10 cellular contexts compared by ENCODE assay signal in genomic region chr12:47725893-47726292, GRCh38. TPM values are rescaled to one million over a fixed set of nuclear protein-coding genes. Genes with fewer than 3 reads are reported as not detected.
A peak's percentile ranks its signal among the peaks of the same experiment; 100 is the strongest.
DNase-seq lines count a peak whose midpoint lies in the region; ATAC-seq and TF ChIP-seq lines count a peak whose summit lies in the region.
"Had no signal": no experiment of that assay in that cellular context is flagged by ENCODE, and none has a peak within 500 bp of the region (broad histone marks: within the 10 kb centered on the region; RNA-seq: fewer than 3 reads in every experiment).

No MANE protein-coding gene starts in this region.

- H3K36me3 Mint-ChIP-seq in activated CD4-positive, alpha-beta T cell treated with anti-CD3 and anti-CD28 coated beads for 36 hours (ENCODE audit: low read depth): no peaks in the 10 kb centered on the region
- peaks cover 3% of the 10 kb centered on the region for H3K36me3 Mint-ChIP-seq in activated CD4-positive, alpha-beta T cell treated with anti-CD3 and anti-CD28 coated beads, Interleukin-2, amount 10 ng/mL, durations not matched to agents 7 days and 5 days (ENCODE audit: low read depth)

- peak overlapping the region; percentile 52 for H3K27ac ChIP-seq in smooth muscle cell (ENCODE audit: low read depth)

- ATAC-seq in activated CD4-positive, alpha-beta T cell treated with anti-CD3 and anti-CD28 coated beads for 36 hours: peak; percentile 79
- ATAC-seq in HG02973 (IDR thresholded peaks at IDR 0.05; ENCODE audit: unreplicated experiment): peak; percentile 92

- no peaks in the 10 kb centered on the region for H3K27me3 Mint-ChIP-seq in activated CD4-positive, alpha-beta T cell treated with anti-CD3 and anti-CD28 coated beads for 36 hours
- H3K27me3 Mint-ChIP-seq in activated CD4-positive, alpha-beta T cell treated with anti-CD3 and anti-CD28 coated beads, Interleukin-2, amount 10 ng/mL, durations not matched to agents 7 days and 5 days: no peaks in the 10 kb centered on the region
- H3K27me3 Mint-ChIP-seq: central memory CD8-positive, alpha-beta T cell had no signal

- H3K4me3 Mint-ChIP-seq in activated CD4-positive, alpha-beta T cell treated with anti-CD3 and anti-CD28 coated beads for 36 hours: no peak overlapping the region
- no peak overlapping the region for H3K4me3 Mint-ChIP-seq in activated CD4-positive, alpha-beta T cell treated with anti-CD3 and anti-CD28 coated beads, Interleukin-2, amount 10 ng/mL, durations not matched to agents 7 days and 5 days
- H3K4me3 Mint-ChIP-seq: central memory CD8-positive, alpha-beta T cell had no signal

- no peaks in the 10 kb centered on the region for H4K20me1 ChIP-seq in smooth muscle cell (ENCODE audit: low read depth)

- H3K27me3 ChIP-seq in adipocyte (replicated peaks; ENCODE audit: control insufficient read depth, insufficient read depth, low read length) (no peaks in the 10 kb centered on the region), smooth muscle cell (ENCODE audit: low read depth) (no peaks in the 10 kb centered on the region)

- TF ChIP-seq CTCF in smooth muscle cell (IDR thresholded peaks at IDR 0.05; ENCODE audit: borderline replicate concordance, insufficient read depth, poor library complexity, severe bottlenecking): no peak

- H3K4me3 ChIP-seq in adipocyte (ENCODE audit: low read length): no peak overlapping the region
- no peak overlapping the region for H3K4me3 ChIP-seq in smooth muscle cell

- POLR2A ChIA-PET in activated CD4-positive, alpha-beta T cell treated with anti-CD3 and anti-CD28 coated beads for 36 hours (lab: Charles Lee): no interaction called here
- POLR2A ChIA-PET in activated CD4-positive, alpha-beta T cell treated with anti-CD3 and anti-CD28 coated beads, Interleukin-2, amount 10 ng/mL, durations not matched to agents 7 days and 5 days (lab: Charles Lee): no interaction called here

- intact Hi-C loops in activated CD4-positive, alpha-beta T cell treated with anti-CD3 and anti-CD28 coated beads for 36 hours (cut with DNase I, micrococcal nuclease): no loop called here

- WGBS in smooth muscle cell (ENCODE audit: low lambda C conversion rate): 30% methylated on average over 5 of the region's 5 CpGs

- H2AFZ ChIP-seq in smooth muscle cell (ENCODE audit: low read depth): peak overlapping the region; percentile 56

- peaks cover 39% of the 10 kb centered on the region for H3K4me1 ChIP-seq in adipocyte (ENCODE audit: control insufficient read depth, insufficient read depth, low read length)
- no peaks in the 10 kb centered on the region for H3K4me1 ChIP-seq in smooth muscle cell (ENCODE audit: low read depth)

- H3K27ac Mint-ChIP-seq in activated CD4-positive, alpha-beta T cell treated with anti-CD3 and anti-CD28 coated beads for 36 hours: no peak overlapping the region
- H3K27ac Mint-ChIP-seq in activated CD4-positive, alpha-beta T cell treated with anti-CD3 and anti-CD28 coated beads, Interleukin-2, amount 10 ng/mL, durations not matched to agents 7 days and 5 days: no peak overlapping the region

- H3K9me3 ChIP-seq in adipocyte (ENCODE audit: control insufficient read depth, low read length) (no peaks in the 10 kb centered on the region), smooth muscle cell (replicated peaks; ENCODE audit: low read depth) (no peaks in the 10 kb centered on the region)

- no peaks in the 10 kb centered on the region for H3F3A ChIP-seq in smooth muscle cell (ENCODE audit: low read depth)

- DNase-seq in activated CD4-positive, alpha-beta T cell treated with anti-CD3 and anti-CD28 coated beads for 36 hours: peak; percentile 28
- no peak for DNase-seq in activated CD4-positive, alpha-beta T cell treated with anti-CD3 and anti-CD28 coated beads, Interleukin-2, amount 10 ng/mL, durations not matched to agents 7 days and 5 days
- DNase-seq in adipocyte (ENCODE audit: low read depth) (peak; percentile 89), smooth muscle cell (lab: John Stamatoyannopoulos, UW; ENCODE audit: unreplicated experiment) (no peak), retina (no peak), midbrain (lab: John Stamatoyannopoulos, UW) (no peak), SK-N-DZ (ENCODE audit: low spot score) (no peak)
- DNase-seq: NCI-H1105 treated with DMSO at 0.1 percent for 48 hours had no signal

- no peaks in the 10 kb centered on the region for H3K9me3 Mint-ChIP-seq in activated CD4-positive, alpha-beta T cell treated with anti-CD3 and anti-CD28 coated beads for 36 hours (ENCODE audit: low read depth)
- H3K9me3 Mint-ChIP-seq in activated CD4-positive, alpha-beta T cell treated with anti-CD3 and anti-CD28 coated beads, Interleukin-2, amount 10 ng/mL, durations not matched to agents 7 days and 5 days: no peaks in the 10 kb centered on the region
- H3K9me3 Mint-ChIP-seq: central memory CD8-positive, alpha-beta T cell had no signal

- H3K79me2 ChIP-seq in smooth muscle cell (ENCODE audit: low read depth): no peaks in the 10 kb centered on the region

- peaks cover 18% of the 10 kb centered on the region for H3K4me1 Mint-ChIP-seq in activated CD4-positive, alpha-beta T cell treated with anti-CD3 and anti-CD28 coated beads for 36 hours
- peaks cover 25% of the 10 kb centered on the region for H3K4me1 Mint-ChIP-seq in activated CD4-positive, alpha-beta T cell treated with anti-CD3 and anti-CD28 coated beads, Interleukin-2, amount 10 ng/mL, durations not matched to agents 7 days and 5 days

- CTCF ChIA-PET in activated CD4-positive, alpha-beta T cell treated with anti-CD3 and anti-CD28 coated beads for 36 hours (lab: Charles Lee): interaction anchor here (0.6 to 22.8 kb wide), 12 partner anchors 11 to 427 kb away, joined by 3 to 341 read pairs (median 5); partner anchors contain the start of gene SLC48A1
- CTCF ChIA-PET in activated CD4-positive, alpha-beta T cell treated with anti-CD3 and anti-CD28 coated beads, Interleukin-2, amount 10 ng/mL, durations not matched to agents 7 days and 5 days (lab: Charles Lee): interaction anchor here (0.6 to 5.1 kb wide), 6 partner anchors 10 to 46 kb away, joined by 3 to 40 read pairs (median 8); no protein-coding TSS in a partner anchor

- H3K4me2 ChIP-seq in smooth muscle cell: peak overlapping the region; percentile 67

- H3K9ac ChIP-seq in adipocyte (ENCODE audit: low read length) (no peak overlapping the region), smooth muscle cell (ENCODE audit: low read depth) (no peak overlapping the region)

- H3K36me3 ChIP-seq in adipocyte (ENCODE audit: control insufficient read depth, insufficient read depth, low read length, severe bottlenecking): no peaks in the 10 kb centered on the region
- no peaks in the 10 kb centered on the region for H3K36me3 ChIP-seq in smooth muscle cell (ENCODE audit: low read depth)

RNA-seq across cellular contexts. Expression of gene ENDOU, which starts 0.6 kb away (rescaled TPM):
- total RNA-seq in activated CD4-positive, alpha-beta T cell treated with anti-CD3 and anti-CD28 coated beads for 36 hours: not detected
- total RNA-seq in activated CD4-positive, alpha-beta T cell treated with anti-CD3 and anti-CD28 coated beads, Interleukin-2, amount 10 ng/mL, durations not matched to agents 7 days and 5 days: not detected
- 1.8 and 5.1 TPM in 2 replicates for total RNA-seq in smooth muscle cell
- 0.47 and 0.74 TPM in 2 replicates for polyA plus RNA-seq in smooth muscle cell
- 0.05 TPM in 1 of 2 replicates, not detected in the other for polyA plus RNA-seq in SK-N-DZ (2014; cell fraction: cytosol; rRNA removed)
- polyA plus RNA-seq in SK-N-DZ (2014; cell fraction: nucleus; rRNA removed): not detected in 2 replicates

RNA-seq across cellular contexts. Expression of gene RPAP3, which starts 20.1 kb away (rescaled TPM):
- 10 to 100 TPM; 55.3 to 62.8 TPM for total RNA-seq in activated CD4-positive, alpha-beta T cell treated with anti-CD3 and anti-CD28 coated beads for 36 hours
- total RNA-seq in activated CD4-positive, alpha-beta T cell treated with anti-CD3 and anti-CD28 coated beads, Interleukin-2, amount 10 ng/mL, durations not matched to agents 7 days and 5 days: 10 to 100 TPM; 40.3 to 42.9 TPM
- total RNA-seq in smooth muscle cell: 23.0 and 28.6 TPM in 2 replicates
- 17.0 and 18.9 TPM in 2 replicates for polyA plus RNA-seq in smooth muscle cell
- polyA plus RNA-seq in SK-N-DZ (2014; cell fraction: cytosol; rRNA removed): 22.9 and 25.8 TPM in 2 replicates
- 17.0 and 23.8 TPM in 2 replicates for polyA plus RNA-seq in SK-N-DZ (2014; cell fraction: nucleus; rRNA removed)

RNA-seq across cellular contexts. Expression of gene RAPGEF3, which starts 32.8 kb away (rescaled TPM):
- under 1 TPM; 0.43 to 0.83 TPM for total RNA-seq in activated CD4-positive, alpha-beta T cell treated with anti-CD3 and anti-CD28 coated beads for 36 hours
- total RNA-seq in activated CD4-positive, alpha-beta T cell treated with anti-CD3 and anti-CD28 coated beads, Interleukin-2, amount 10 ng/mL, durations not matched to agents 7 days and 5 days: under 1 TPM in 1 of 2 experiments, not detected in 1; 0.15 TPM
- 4.0 and 5.6 TPM in 2 replicates for total RNA-seq in smooth muscle cell
- 1.9 and 3.6 TPM in 2 replicates for polyA plus RNA-seq in smooth muscle cell
- 1.3 and 4.6 TPM in 2 replicates for polyA plus RNA-seq in SK-N-DZ (2014; cell fraction: cytosol; rRNA removed)
- polyA plus RNA-seq in SK-N-DZ (2014; cell fraction: nucleus; rRNA removed): 1.6 and 2.8 TPM in 2 replicates

RNA-seq across cellular contexts. Expression of gene SLC48A1, which starts 47.1 kb away (rescaled TPM):
- 1 to 10 TPM; 5.9 to 8.5 TPM for total RNA-seq in activated CD4-positive, alpha-beta T cell treated with anti-CD3 and anti-CD28 coated beads for 36 hours
- 1 to 10 TPM; 7.9 to 9.1 TPM for total RNA-seq in activated CD4-positive, alpha-beta T cell treated with anti-CD3 and anti-CD28 coated beads, Interleukin-2, amount 10 ng/mL, durations not matched to agents 7 days and 5 days
- total RNA-seq in smooth muscle cell: 2.4 and 11.4 TPM in 2 replicates
- 6.2 and 8.6 TPM in 2 replicates for polyA plus RNA-seq in smooth muscle cell
- polyA plus RNA-seq in SK-N-DZ (2014; cell fraction: cytosol; rRNA removed): 10.2 and 10.8 TPM in 2 replicates
- 5.3 and 5.7 TPM in 2 replicates for polyA plus RNA-seq in SK-N-DZ (2014; cell fraction: nucleus; rRNA removed)

Comparison
In these comparisons a context has a peak if more than half of its experiments do, and no peak if none do; other contexts are left out.
1. DNase-seq: peak in activated CD4-positive, alpha-beta T cell treated with anti-CD3 and anti-CD28 coated beads for 36 hours (single experiment) and adipocyte (single experiment); none in activated CD4-positive, alpha-beta T cell treated with anti-CD3 and anti-CD28 coated beads, Interleukin-2, amount 10 ng/mL, durations not matched to agents 7 days and 5 days (single experiment), smooth muscle cell (single experiment), retina (single experiment), midbrain (single experiment) and SK-N-DZ (single experiment).